In genomic region chr5:108730617-108731340, GRCh38 we compare ENCODE assay signal across 10 cellular contexts. TPM values are rescaled to one million over a fixed set of nuclear protein-coding genes. Genes with fewer than 3 reads are reported as not detected.
A peak's percentile ranks its signal among the peaks of the same experiment; 100 is the strongest.
DNase-seq lines count a peak whose midpoint lies in the region; ATAC-seq and TF ChIP-seq lines count a peak whose summit lies in the region.
"Had no signal": no experiment of that assay in that cellular context is flagged by ENCODE, and none has a peak within 500 bp of the region (broad histone marks: within the 10 kb centered on the region; RNA-seq: fewer than 3 reads in every experiment).

No MANE protein-coding gene starts in this region.

- no peak overlapping the region for H4K8ac ChIP-seq in H9 (replicated peaks; ENCODE audit: insufficient read length, low read depth, low read length)

- WGBS in H9 (ENCODE audit: extremely low coverage, insufficient read length, low lambda C conversion rate) = no CpG with 5 or more reads among the region's 1 CpG

- no peaks in the 10 kb centered on the region for H3K79me1 ChIP-seq in H9 (ENCODE audit: insufficient read depth, low read depth, low read length, poor library complexity, severe bottlenecking)

- no peaks in the 10 kb centered on the region; a peak in 1 of 7 replicates for H3K36me3 Mint-ChIP-seq in H9 (ENCODE audit: insufficient read depth in 1 of 3, low read depth in 3 of 3)

- peaks cover 14% of the 10 kb centered on the region for H3K23me2 ChIP-seq in H9 (ENCODE audit: insufficient read length, low read depth, low read length, poor library complexity, severe bottlenecking)

- H3K4me2 ChIP-seq in H9 (ENCODE audit: insufficient read depth, insufficient read length, low read length) = no peak overlapping the region

- no peak for TF ChIP-seq CTCF in H9 (conservative IDR thresholded peaks at IDR 0.05)

- H3K27me3 ChIP-seq in H9 (ENCODE audit: insufficient read depth, low read length) = no peaks in the 10 kb centered on the region

- H2BK15ac ChIP-seq in H9 (ENCODE audit: low read depth, low read length) = no peak overlapping the region

- H2BK5ac ChIP-seq in H9 (ENCODE audit: insufficient read length, low read length) = no peak overlapping the region

- no peak overlapping the region for H2AK5ac ChIP-seq in H9 (ENCODE audit: insufficient read length, low read length)

- H2BK120ac ChIP-seq in H9 (ENCODE audit: low read depth, low read length, poor library complexity, severe bottlenecking) = no peak overlapping the region

- no peak overlapping the region for H3K56ac ChIP-seq in H9 (ENCODE audit: insufficient read length, low read depth, low read length)

- H2BK12ac ChIP-seq in H9 (ENCODE audit: insufficient read length, low read depth, low read length) = no peak overlapping the region

- no peak overlapping the region for H4K5ac ChIP-seq in H9 (ENCODE audit: insufficient read length, low read depth, low read length)

- DNase-seq in dermis blood vessel endothelial cell (peak; percentile 36), H9 (no peak), left ventricle myocardium superior (no peak), NCI-H2107 (lab: John Stamatoyannopoulos, UW) (no peak), UCSD-AML1 (lab: John Stamatoyannopoulos, UW; ENCODE audit: unreplicated experiment) (no peak)
- DNase-seq: activated CD8-positive, alpha-beta T cell treated with anti-CD3 and anti-CD28 coated beads for 36 hours; CD8-positive, alpha-beta memory T cell had no signal

- no peaks in the 10 kb centered on the region for H3K9me3 ChIP-seq in H9 (ENCODE audit: control insufficient read depth, low read depth, low read length)

- H3K4me3 Mint-ChIP-seq in H9 = no peak overlapping the region
- H3K4me3 Mint-ChIP-seq: activated CD8-positive, alpha-beta T cell treated with anti-CD3 and anti-CD28 coated beads for 36 hours had no signal

- no peak overlapping the region for H3K14ac ChIP-seq in H9 (ENCODE audit: insufficient read depth, low read length)

- no peaks in the 10 kb centered on the region for H3K27me3 Mint-ChIP-seq in H9 (ENCODE audit: low read depth)

- ATAC-seq in GM18508 (IDR thresholded peaks at IDR 0.05; ENCODE audit: insufficient read depth, unreplicated experiment) = peak; percentile 60
- ATAC-seq in GM21576 (IDR thresholded peaks at IDR 0.05; ENCODE audit: unreplicated experiment) = peak; percentile 45
- peak; percentile 55 for ATAC-seq in HG03342 (IDR thresholded peaks at IDR 0.05; ENCODE audit: unreplicated experiment)
- no peak for ATAC-seq in left ventricle myocardium superior
- ATAC-seq: activated CD8-positive, alpha-beta T cell treated with anti-CD3 and anti-CD28 coated beads for 36 hours had no signal

- H3K9me3 Mint-ChIP-seq in H9 = no peaks in the 10 kb centered on the region
- H3K9me3 Mint-ChIP-seq: activated CD8-positive, alpha-beta T cell treated with anti-CD3 and anti-CD28 coated beads for 36 hours; CD8-positive, alpha-beta memory T cell had no signal

- no peak overlapping the region for H3T11ph ChIP-seq in H9 (ENCODE audit: low read length)

- no peaks in the 10 kb centered on the region for H3K79me2 ChIP-seq in H9 (ENCODE audit: insufficient read depth, low read length)

- H3K27ac Mint-ChIP-seq in H9 = no peak overlapping the region
- H3K27ac Mint-ChIP-seq: activated CD8-positive, alpha-beta T cell treated with anti-CD3 and anti-CD28 coated beads for 36 hours; CD8-positive, alpha-beta memory T cell had no signal

- no peak overlapping the region for H3K9ac ChIP-seq in H9 (ENCODE audit: extremely low read depth, insufficient read length, low read length)

- H4K20me1 ChIP-seq in H9 (ENCODE audit: control insufficient read depth, insufficient read depth, insufficient read length) = no peaks in the 10 kb centered on the region

- H3K4me1 ChIP-seq in H9 (ENCODE audit: insufficient read depth, low read length) = no peaks in the 10 kb centered on the region; the same call in 1 of the 2 replicates

- no peak overlapping the region for H2AFZ ChIP-seq in H9 (ENCODE audit: low read length)

- H3K27ac ChIP-seq in H9 (ENCODE audit: insufficient read length, low read depth, low read length) = no peak overlapping the region

- no peak overlapping the region for H3K4ac ChIP-seq in H9 (ENCODE audit: low read depth, low read length)

- H4K91ac ChIP-seq in H9 (ENCODE audit: insufficient read length, low read depth, low read length) = no peak overlapping the region

- intact Hi-C loops in left ventricle myocardium superior (cut with micrococcal nuclease) = no loop called here

- H3K4me1 Mint-ChIP-seq in H9 = peaks cover 31 to 37% of the 10 kb centered on the region in 2 experiments

- H3K18ac ChIP-seq in H9 (ENCODE audit: insufficient read length, low read depth, low read length) = no peak overlapping the region

- no peak overlapping the region for H3K23ac ChIP-seq in H9 (ENCODE audit: insufficient read length, low read depth, low read length)

- no peak overlapping the region for H2BK20ac ChIP-seq in H9 (ENCODE audit: low read depth, low read length, poor library complexity, severe bottlenecking)

RNA-seq across cellular contexts. Expression of gene FER, which starts 16.9 kb away (rescaled TPM):
- total RNA-seq in dermis blood vessel endothelial cell = 29.1 and 32.5 TPM in 2 replicates
- 16.5 and 18.0 TPM in 2 replicates for total RNA-seq in H9 (2021)
- total RNA-seq in left ventricle myocardium superior = 12.3 TPM
